In the genomic region with DNA sequence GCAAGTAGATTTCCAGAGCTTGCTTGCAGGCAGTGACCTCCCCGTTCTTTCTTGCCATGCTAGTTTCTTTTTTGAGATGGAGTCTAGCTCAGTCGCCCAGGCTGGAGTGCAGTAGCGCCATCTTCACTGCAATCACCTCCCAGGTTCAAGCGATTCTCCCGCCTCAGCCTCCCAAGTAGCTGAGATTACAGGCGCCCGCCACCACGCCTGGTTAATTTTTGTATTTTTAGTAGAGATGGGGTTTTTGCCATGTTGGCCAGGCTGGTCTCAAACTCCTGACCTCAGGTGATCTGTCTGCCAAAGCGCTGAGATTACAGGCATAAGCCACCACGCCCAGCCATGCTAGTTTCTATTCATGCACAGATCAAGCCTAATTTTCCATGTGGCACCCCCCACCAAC, we compare ENCODE assay signal across 1 cellular context.
A peak's percentile ranks its signal among the peaks of the same experiment; 100 is the strongest.
TF ChIP-seq lines count a peak whose summit lies in the region.

No MANE protein-coding gene starts in this region.

TF ChIP-seq in GM12878, 131 proteins besides CTCF, POLR2A, EP300 and RAD21:
- TF ChIP-seq, protein P1, sequence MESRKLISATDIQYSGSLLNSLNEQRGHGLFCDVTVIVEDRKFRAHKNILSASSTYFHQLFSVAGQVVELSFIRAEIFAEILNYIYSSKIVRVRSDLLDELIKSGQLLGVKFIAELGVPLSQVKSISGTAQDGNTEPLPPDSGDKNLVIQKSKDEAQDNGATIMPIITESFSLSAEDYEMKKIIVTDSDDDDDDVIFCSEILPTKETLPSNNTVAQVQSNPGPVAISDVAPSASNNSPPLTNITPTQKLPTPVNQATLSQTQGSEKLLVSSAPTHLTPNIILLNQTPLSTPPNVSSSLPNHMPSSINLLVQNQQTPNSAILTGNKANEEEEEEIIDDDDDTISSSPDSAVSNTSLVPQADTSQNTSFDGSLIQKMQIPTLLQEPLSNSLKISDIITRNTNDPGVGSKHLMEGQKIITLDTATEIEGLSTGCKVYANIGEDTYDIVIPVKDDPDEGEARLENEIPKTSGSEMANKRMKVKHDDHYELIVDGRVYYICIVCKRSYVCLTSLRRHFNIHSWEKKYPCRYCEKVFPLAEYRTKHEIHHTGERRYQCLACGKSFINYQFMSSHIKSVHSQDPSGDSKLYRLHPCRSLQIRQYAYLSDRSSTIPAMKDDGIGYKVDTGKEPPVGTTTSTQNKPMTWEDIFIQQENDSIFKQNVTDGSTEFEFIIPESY (IDR thresholded peaks at IDR 0.05) = peak; percentile 51; the same call in 1 of the 2 replicates
